10 cellular contexts compared by ENCODE assay signal in genomic region chr17:16001498-16001897, GRCh38. TPM values are rescaled to one million over a fixed set of nuclear protein-coding genes. Genes with fewer than 3 reads are reported as not detected.
A peak's percentile ranks its signal among the peaks of the same experiment; 100 is the strongest.
DNase-seq lines count a peak whose midpoint lies in the region; ATAC-seq and TF ChIP-seq lines count a peak whose summit lies in the region.
"Had no signal": no experiment of that assay in that cellular context is flagged by ENCODE, and none has a peak within 500 bp of the region (broad histone marks: within the 10 kb centered on the region; RNA-seq: fewer than 3 reads in every experiment).

No MANE protein-coding gene starts in this region.

- no peak for ATAC-seq in upper lobe of right lung
- ATAC-seq: foreskin keratinocyte had no signal

- H3K4me3 Mint-ChIP-seq in MCF 10A (ENCODE audit: unreplicated experiment) (peak overlapping the region; percentile 82), glutamatergic neuron (ENCODE audit: unreplicated experiment) (peak overlapping the region; percentile 96)
- peak overlapping the region; percentile 94 for H3K4me3 Mint-ChIP-seq in activated T-helper 2 cell treated with anti-CD3 and anti-CD28 coated beads, Interferon-gamma antibody, Interleukin-2, Interleukin-4, amounts not matched to agents 10 μg/mL and 5 μg/mL and 100 μg/mL, durations not matched to agents 14 hours and 24 hours and 36 hours (ENCODE audit: low read depth)

- H3K36me3 ChIP-seq in breast epithelium (no peaks in the 10 kb centered on the region), upper lobe of right lung (peaks cover 53% of the 10 kb centered on the region), vagina (peaks cover 0 to 51% of the 10 kb centered on the region in 2 donors), testis (ENCODE audit: low read depth, missing control alignments) (no peaks in the 10 kb centered on the region)

- H3K27me3 Mint-ChIP-seq in MCF 10A (ENCODE audit: insufficient read depth, unreplicated experiment), result no peaks in the 10 kb centered on the region
- H3K27me3 Mint-ChIP-seq in activated T-helper 2 cell treated with anti-CD3 and anti-CD28 coated beads, Interferon-gamma antibody, Interleukin-2, Interleukin-4, amounts not matched to agents 10 μg/mL and 5 μg/mL and 100 μg/mL, durations not matched to agents 14 hours and 24 hours and 36 hours (ENCODE audit: low read depth), result no peaks in the 10 kb centered on the region
- H3K27me3 Mint-ChIP-seq in glutamatergic neuron (ENCODE audit: unreplicated experiment), result peaks cover 6% of the 10 kb centered on the region

- no TSS peak for BruUV-seq in MCF 10A (replicated peaks; lab: Mats Ljungman, UMichigan)

- TF ChIP-seq POLR2A in breast epithelium (IDR thresholded peaks at IDR 0.05) (no peak), vagina (IDR thresholded peaks at IDR 0.05) (no peak), testis (IDR thresholded peaks at IDR 0.05) (no peak)

- H3K4me1 Mint-ChIP-seq in MCF 10A (ENCODE audit: insufficient read depth, unreplicated experiment) (peaks cover 15% of the 10 kb centered on the region), glutamatergic neuron (ENCODE audit: low read depth, unreplicated experiment) (peaks cover 10% of the 10 kb centered on the region)
- H3K4me1 Mint-ChIP-seq in activated T-helper 2 cell treated with anti-CD3 and anti-CD28 coated beads, Interferon-gamma antibody, Interleukin-2, Interleukin-4, amounts not matched to agents 10 μg/mL and 5 μg/mL and 100 μg/mL, durations not matched to agents 14 hours and 24 hours and 36 hours (ENCODE audit: low read depth), result peaks cover 29% of the 10 kb centered on the region

- DNase-seq in MCF 10A (ENCODE audit: unreplicated experiment) (no peak), breast epithelium (ENCODE audit: low spot score in 2 of 2) (no peak), glutamatergic neuron (no peak), upper lobe of right lung (no peak), islet precursor cell (no peak), vagina (ENCODE audit: extremely low spot score in 2 of 2) (no peak), testis (no peak)
- no peak for DNase-seq in activated T-helper 2 cell treated with anti-CD3 and anti-CD28 coated beads, Interferon-gamma antibody, Interleukin-2, Interleukin-4, amounts not matched to agents 10 μg/mL and 5 μg/mL and 100 μg/mL, durations not matched to agents 14 hours and 24 hours and 36 hours (ENCODE audit: low spot score)
- DNase-seq: stimulated activated CD4-positive, alpha-beta T cell treated with anti-CD3 and anti-CD28 coated beads, Interleukin-4, amount 100 ng/mL, for 24 hours had no signal

- H3K4me1 ChIP-seq in breast epithelium (peaks cover 0 to 8% of the 10 kb centered on the region in 2 donors), upper lobe of right lung (peaks cover 16% of the 10 kb centered on the region), vagina (peaks cover 17% of the 10 kb centered on the region), testis (peaks cover 6% of the 10 kb centered on the region)

- peaks cover 58% of the 10 kb centered on the region for H3K36me3 Mint-ChIP-seq in MCF 10A (ENCODE audit: insufficient read depth, unreplicated experiment)
- peaks cover 61% of the 10 kb centered on the region for H3K36me3 Mint-ChIP-seq in activated T-helper 2 cell treated with anti-CD3 and anti-CD28 coated beads, Interferon-gamma antibody, Interleukin-2, Interleukin-4, amounts not matched to agents 10 μg/mL and 5 μg/mL and 100 μg/mL, durations not matched to agents 14 hours and 24 hours and 36 hours (ENCODE audit: low read depth)
- H3K36me3 Mint-ChIP-seq in glutamatergic neuron (ENCODE audit: unreplicated experiment), result peaks cover 14% of the 10 kb centered on the region

- H3K9me3 Mint-ChIP-seq in MCF 10A (ENCODE audit: unreplicated experiment) (peaks cover 7% of the 10 kb centered on the region), glutamatergic neuron (ENCODE audit: unreplicated experiment) (peaks cover 9% of the 10 kb centered on the region)
- peaks cover 9% of the 10 kb centered on the region for H3K9me3 Mint-ChIP-seq in activated T-helper 2 cell treated with anti-CD3 and anti-CD28 coated beads, Interferon-gamma antibody, Interleukin-2, Interleukin-4, amounts not matched to agents 10 μg/mL and 5 μg/mL and 100 μg/mL, durations not matched to agents 14 hours and 24 hours and 36 hours

- intact Hi-C loops in MCF 10A (cut with micrococcal nuclease), result no loop called here
- intact Hi-C loops in breast epithelium (cut with DNase I; ENCODE audit: low total_unique reads), result no loop called here
- intact Hi-C loops in activated T-helper 2 cell treated with anti-CD3 and anti-CD28 coated beads, Interferon-gamma antibody, Interleukin-2, Interleukin-4, amounts not matched to agents 10 μg/mL and 5 μg/mL and 100 μg/mL, durations not matched to agents 14 hours and 24 hours and 36 hours (cut with micrococcal nuclease), result no loop called here
- intact Hi-C loops in upper lobe of right lung (cut with DNase I), result no loop called here
- intact Hi-C loops in vagina (cut with DNase I), result no loop called here
- intact Hi-C loops in testis (cut with DNase I; ENCODE audit: low total_unique reads), result no loop called here

- H3K9me3 ChIP-seq in breast epithelium (no peaks in the 10 kb centered on the region), upper lobe of right lung (no peaks in the 10 kb centered on the region), vagina (no peaks in the 10 kb centered on the region), testis (no peaks in the 10 kb centered on the region)

- no peaks in the 10 kb centered on the region for H3K27me3 ChIP-seq in breast epithelium
- H3K27me3 ChIP-seq in upper lobe of right lung, result no peaks in the 10 kb centered on the region
- no peaks in the 10 kb centered on the region for H3K27me3 ChIP-seq in vagina
- H3K27me3 ChIP-seq in testis, result no peaks in the 10 kb centered on the region
- H3K27me3 ChIP-seq: foreskin keratinocyte had no signal

- peak overlapping the region in 1 of 3 donors; percentile 94 for H3K4me3 ChIP-seq in breast epithelium
- peak overlapping the region; percentile 84 for H3K4me3 ChIP-seq in upper lobe of right lung
- peak overlapping the region in 1 of 2 donors; percentile 12 for H3K4me3 ChIP-seq in vagina
- H3K4me3 ChIP-seq in testis, result no peak overlapping the region

- POLR2A ChIA-PET in MCF 10A (lab: Yijun Ruan, JAX), result interaction anchor here (0.6 to 9.1 kb wide), 10 partner anchors 8 to 534 kb away, joined by 3 to 134 read pairs (median 4); partner anchors contain the start of genes ADORA2B and PIGL

- H3K27ac Mint-ChIP-seq in MCF 10A (ENCODE audit: low read depth, unreplicated experiment), result peak overlapping the region; percentile 86
- H3K27ac Mint-ChIP-seq in activated T-helper 2 cell treated with anti-CD3 and anti-CD28 coated beads, Interferon-gamma antibody, Interleukin-2, Interleukin-4, amounts not matched to agents 10 μg/mL and 5 μg/mL and 100 μg/mL, durations not matched to agents 14 hours and 24 hours and 36 hours, result peak overlapping the region; percentile 90
- H3K27ac Mint-ChIP-seq in glutamatergic neuron (ENCODE audit: unreplicated experiment), result no peak overlapping the region

- CTCF ChIA-PET in MCF 10A (lab: Yijun Ruan, JAX), result interaction anchor here (0.5 to 1.9 kb wide), 5 partner anchors 11 to 188 kb away, joined by 3 to 8 read pairs (median 5); partner anchors contain the start of gene ADORA2B

- TF ChIP-seq CTCF in MCF 10A (IDR thresholded peaks at IDR 0.05; ENCODE audit: unreplicated experiment) (no peak), breast epithelium (IDR thresholded peaks at IDR 0.05) (no peak), glutamatergic neuron (IDR thresholded peaks at IDR 0.05; ENCODE audit: partially characterized antibody, unreplicated experiment) (no peak), upper lobe of right lung (IDR thresholded peaks at IDR 0.05) (no peak), vagina (IDR thresholded peaks at IDR 0.05) (no peak), testis (IDR thresholded peaks at IDR 0.05) (no peak)

- H3K27ac ChIP-seq in breast epithelium (no peak overlapping the region), upper lobe of right lung (no peak overlapping the region), vagina (no peak overlapping the region), testis (no peak overlapping the region)
- H3K27ac ChIP-seq: foreskin keratinocyte had no signal

RNA-seq across cellular contexts. Expression of gene TTC19, which starts 1.9 kb away (rescaled TPM):
- total RNA-seq in MCF 10A (2022) (46.7 and 49.5 TPM in 2 replicates), breast epithelium (100 to 1,000 TPM in 2 of 3 donors, 10 to 100 TPM in 1; 46.4 to 111 (median 105) TPM), glutamatergic neuron (ENCODE audit: unreplicated experiment) (35.9 TPM), upper lobe of right lung (34.9 TPM), vagina (99.7 TPM), testis (10 to 100 TPM; 74.1 to 91.2 TPM)
- total RNA-seq in activated T-helper 2 cell treated with anti-CD3 and anti-CD28 coated beads, Interferon-gamma antibody, Interleukin-2, Interleukin-4, amounts not matched to agents 10 μg/mL and 5 μg/mL and 100 μg/mL, durations not matched to agents 14 hours and 24 hours and 36 hours, result 32.7 and 35.3 TPM in 2 replicates
- 17.8 TPM for polyA plus RNA-seq in testis (ENCODE audit: insufficient read depth, low read depth, low replicate concordance)

RNA-seq across cellular contexts. Expression of gene ZSWIM7, which starts 2.0 kb away (rescaled TPM):
- total RNA-seq in MCF 10A (2022) (44.1 and 63.3 TPM in 2 replicates), breast epithelium (10 to 100 TPM; 19.7 to 20.9 (median 20.3) TPM), glutamatergic neuron (ENCODE audit: unreplicated experiment) (29.0 TPM), upper lobe of right lung (27.4 TPM), vagina (18.9 TPM), testis (10 to 100 TPM; 17.0 to 20.1 TPM)
- 12.8 and 14.2 TPM in 2 replicates for total RNA-seq in activated T-helper 2 cell treated with anti-CD3 and anti-CD28 coated beads, Interferon-gamma antibody, Interleukin-2, Interleukin-4, amounts not matched to agents 10 μg/mL and 5 μg/mL and 100 μg/mL, durations not matched to agents 14 hours and 24 hours and 36 hours
- 36.2 TPM for polyA plus RNA-seq in testis (ENCODE audit: insufficient read depth, low read depth, low replicate concordance)

RNA-seq across cellular contexts. Expression of gene ADORA2B, which starts 56.6 kb away (rescaled TPM):
- total RNA-seq in MCF 10A (2022), result 21.7 and 26.0 TPM in 2 replicates
- total RNA-seq in breast epithelium, result 1 to 10 TPM in 2 of 3 donors, under 1 TPM in 1; 0.48 to 5.6 (median 4.9) TPM
- total RNA-seq in activated T-helper 2 cell treated with anti-CD3 and anti-CD28 coated beads, Interferon-gamma antibody, Interleukin-2, Interleukin-4, amounts not matched to agents 10 μg/mL and 5 μg/mL and 100 μg/mL, durations not matched to agents 14 hours and 24 hours and 36 hours, result 3.6 and 4.2 TPM in 2 replicates
- 0.32 TPM for total RNA-seq in glutamatergic neuron (ENCODE audit: unreplicated experiment)
- total RNA-seq in upper lobe of right lung, result 7.1 TPM
- 33.4 TPM for total RNA-seq in vagina
- 1 to 10 TPM; 2.3 to 2.5 TPM for total RNA-seq in testis
- polyA plus RNA-seq in testis (ENCODE audit: insufficient read depth, low read depth, low replicate concordance), result 1.6 TPM
